1 cellular context compared by ENCODE assay signal in genomic region chr6:46421239-46421638, GRCh38.
TF ChIP-seq lines count a peak whose summit lies in the region.

No MANE protein-coding gene starts in this region.

TF ChIP-seq in SK-N-SH treated with all-trans-retinoic acid at 6 μM for 48 hours, 23 proteins besides CTCF, POLR2A, EP300 and RAD21 (continued from another document):
- TF ChIP-seq, protein P1, sequence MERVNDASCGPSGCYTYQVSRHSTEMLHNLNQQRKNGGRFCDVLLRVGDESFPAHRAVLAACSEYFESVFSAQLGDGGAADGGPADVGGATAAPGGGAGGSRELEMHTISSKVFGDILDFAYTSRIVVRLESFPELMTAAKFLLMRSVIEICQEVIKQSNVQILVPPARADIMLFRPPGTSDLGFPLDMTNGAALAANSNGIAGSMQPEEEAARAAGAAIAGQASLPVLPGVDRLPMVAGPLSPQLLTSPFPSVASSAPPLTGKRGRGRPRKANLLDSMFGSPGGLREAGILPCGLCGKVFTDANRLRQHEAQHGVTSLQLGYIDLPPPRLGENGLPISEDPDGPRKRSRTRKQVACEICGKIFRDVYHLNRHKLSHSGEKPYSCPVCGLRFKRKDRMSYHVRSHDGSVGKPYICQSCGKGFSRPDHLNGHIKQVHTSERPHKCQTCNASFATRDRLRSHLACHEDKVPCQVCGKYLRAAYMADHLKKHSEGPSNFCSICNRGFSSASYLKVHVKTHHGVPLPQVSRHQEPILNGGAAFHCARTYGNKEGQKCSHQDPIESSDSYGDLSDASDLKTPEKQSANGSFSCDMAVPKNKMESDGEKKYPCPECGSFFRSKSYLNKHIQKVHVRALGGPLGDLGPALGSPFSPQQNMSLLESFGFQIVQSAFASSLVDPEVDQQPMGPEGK (CRISPR knock-in tag; IDR thresholded peaks at IDR 0.05; ENCODE audit: borderline replicate concordance): no peak
